Comparison of ENCODE assay signal across 14 cellular contexts in the genomic region with DNA sequence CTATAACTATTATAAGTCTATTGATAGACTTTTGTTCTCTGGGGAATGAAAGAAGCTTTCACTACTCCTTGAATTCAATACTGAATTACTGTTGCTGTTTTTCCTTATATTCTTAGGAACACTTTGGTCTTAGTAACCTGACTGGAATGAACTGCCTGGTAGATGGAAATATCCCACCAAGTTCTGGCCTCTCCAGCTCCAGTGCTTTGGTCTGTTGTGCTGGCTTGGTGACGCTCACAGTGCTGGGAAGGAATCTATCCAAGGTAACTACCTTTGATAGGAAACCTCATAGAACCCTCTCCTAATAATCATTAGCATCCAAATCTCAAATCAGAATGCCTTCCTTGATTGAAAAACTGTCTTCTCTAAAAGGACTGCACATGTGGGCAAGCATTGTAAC.
DNase-seq lines count a peak whose midpoint lies in the region; FAIRE-seq and TF ChIP-seq lines count a peak whose summit lies in the region.
"Had no signal": no experiment of that assay in that cellular context is flagged by ENCODE, and none has a peak within 500 bp of the region (broad histone marks: within the 10 kb centered on the region; RNA-seq: fewer than 3 reads in every experiment).

No MANE protein-coding gene starts in this region.

- no peaks in the 10 kb centered on the region for H3K27me3 ChIP-seq in astrocyte (ENCODE audit: insufficient read depth, low read length)
- no peaks in the 10 kb centered on the region for H3K27me3 ChIP-seq in stomach
- H3K27me3 ChIP-seq in testis, result no peaks in the 10 kb centered on the region

- H3K36me3 Mint-ChIP-seq in astrocyte (ENCODE audit: low read depth, unreplicated experiment) (peaks cover 5% of the 10 kb centered on the region), mesothelial cell of epicardium (peaks cover 4% of the 10 kb centered on the region)
- H3K36me3 Mint-ChIP-seq in activated T-helper 1 cell treated with anti-CD3 and anti-CD28 coated beads, Interleukin-12 subunit alpha, Interleukin-12 subunit beta, Interleukin-2, Interleukin-4 antibody, amounts not matched to agents 30 ng/mL and 10 ng/mL and 1 ng/mL, durations not matched to agents 14 hours and 24 hours and 36 hours (ENCODE audit: low read depth), result peaks cover 23% of the 10 kb centered on the region

- H3K27ac ChIP-seq in astrocyte (ENCODE audit: low read depth, low read length) (no peak overlapping the region), stomach (peak overlapping the region in 4 of 5 donors; percentile 22 to 52 (median 34)), testis (no peak overlapping the region)
- H3K27ac ChIP-seq: C4-2B had no signal

- H3K79me2 ChIP-seq in astrocyte (ENCODE audit: insufficient read depth, low read length), result no peaks in the 10 kb centered on the region

- H3K9me3 Mint-ChIP-seq in astrocyte (ENCODE audit: unreplicated experiment), result peaks cover 2% of the 10 kb centered on the region
- H3K9me3 Mint-ChIP-seq in mesothelial cell of epicardium, result peaks cover 5% of the 10 kb centered on the region
- no peaks in the 10 kb centered on the region for H3K9me3 Mint-ChIP-seq in activated T-helper 1 cell treated with anti-CD3 and anti-CD28 coated beads, Interleukin-12 subunit alpha, Interleukin-12 subunit beta, Interleukin-2, Interleukin-4 antibody, amounts not matched to agents 30 ng/mL and 10 ng/mL and 1 ng/mL, durations not matched to agents 14 hours and 24 hours and 36 hours

- H3K9me3 ChIP-seq in astrocyte (ENCODE audit: insufficient read depth, low read depth, low read length) (no peaks in the 10 kb centered on the region), stomach (no peaks in the 10 kb centered on the region), testis (no peaks in the 10 kb centered on the region)

- no peak for TF ChIP-seq EP300 in stomach (IDR thresholded peaks at IDR 0.05)

- no peak overlapping the region for H2AFZ ChIP-seq in astrocyte (ENCODE audit: low read depth, low read length)

- no peaks in the 10 kb centered on the region for H4K20me1 ChIP-seq in astrocyte (ENCODE audit: insufficient read depth, low read length)

- H3K4me3 Mint-ChIP-seq in astrocyte (ENCODE audit: unreplicated experiment), result no peak overlapping the region
- no peak overlapping the region for H3K4me3 Mint-ChIP-seq in mesothelial cell of epicardium
- no peak overlapping the region for H3K4me3 Mint-ChIP-seq in activated T-helper 1 cell treated with anti-CD3 and anti-CD28 coated beads, Interleukin-12 subunit alpha, Interleukin-12 subunit beta, Interleukin-2, Interleukin-4 antibody, amounts not matched to agents 30 ng/mL and 10 ng/mL and 1 ng/mL, durations not matched to agents 14 hours and 24 hours and 36 hours

- TF ChIP-seq POLR2A in stomach (IDR thresholded peaks at IDR 0.05) (no peak), testis (IDR thresholded peaks at IDR 0.05) (no peak)

- H3K4me2 ChIP-seq in astrocyte (ENCODE audit: low read length), result no peak overlapping the region

- H3K27ac Mint-ChIP-seq in astrocyte (ENCODE audit: unreplicated experiment) (peak overlapping the region; percentile 4), mesothelial cell of epicardium (peak overlapping the region; percentile 97)
- no peak overlapping the region for H3K27ac Mint-ChIP-seq in activated T-helper 1 cell treated with anti-CD3 and anti-CD28 coated beads, Interleukin-12 subunit alpha, Interleukin-12 subunit beta, Interleukin-2, Interleukin-4 antibody, amounts not matched to agents 30 ng/mL and 10 ng/mL and 1 ng/mL, durations not matched to agents 14 hours and 24 hours and 36 hours

- H3K4me1 Mint-ChIP-seq in astrocyte (ENCODE audit: low read depth, unreplicated experiment), result peaks cover 26% of the 10 kb centered on the region
- peaks cover 28% of the 10 kb centered on the region for H3K4me1 Mint-ChIP-seq in mesothelial cell of epicardium
- H3K4me1 Mint-ChIP-seq in activated T-helper 1 cell treated with anti-CD3 and anti-CD28 coated beads, Interleukin-12 subunit alpha, Interleukin-12 subunit beta, Interleukin-2, Interleukin-4 antibody, amounts not matched to agents 30 ng/mL and 10 ng/mL and 1 ng/mL, durations not matched to agents 14 hours and 24 hours and 36 hours (ENCODE audit: low read depth), result peaks cover 12% of the 10 kb centered on the region

- 89 to 100% (median 95%) methylated on average over 1 of the region's 1 CpG for WGBS in stomach, 5 donors
- WGBS in testis, 2 donors, result 89 to 100% methylated on average over 1 of the region's 1 CpG

- H3K36me3 ChIP-seq in astrocyte (ENCODE audit: insufficient read depth, low read length) (peaks cover 7% of the 10 kb centered on the region), stomach (peaks cover 3 to 33% (median 20%) of the 10 kb centered on the region in 4 donors), testis (ENCODE audit: low read depth, missing control alignments) (no peaks in the 10 kb centered on the region)

- peak; percentile 23 for DNase-seq in AG10803 (ENCODE audit: low read depth)
- DNase-seq in astrocyte (ENCODE audit: low read depth), result no peak
- DNase-seq in mesothelial cell of epicardium (ENCODE audit: low spot score in 2 of 2, unreplicated experiment in 2 of 2), result no peak
- DNase-seq in stomach, result no peak
- DNase-seq in activated T-helper 1 cell treated with anti-CD3 and anti-CD28 coated beads, Interleukin-12 subunit alpha, Interleukin-12 subunit beta, Interleukin-2, Interleukin-4 antibody, amounts not matched to agents 30 ng/mL and 10 ng/mL and 1 ng/mL, durations not matched to agents 14 hours and 24 hours and 36 hours (ENCODE audit: low spot score), result no peak
- DNase-seq in NCI-H524 treated with DMSO at 0.1 percent for 48 hours (lab: John Stamatoyannopoulos, UW), result no peak
- no peak for DNase-seq in H4 (ENCODE audit: low spot score)
- no peak for DNase-seq in testis
- DNase-seq: H7, Karpas-422, NCI-H1417, NCI-H2029 had no signal

- FAIRE-seq in astrocyte (lab: Jason Lieb, UNC), result no peak
- FAIRE-seq: RCC 7860 had no signal

- H3K27me3 Mint-ChIP-seq in astrocyte (ENCODE audit: low read depth, unreplicated experiment) (no peaks in the 10 kb centered on the region), mesothelial cell of epicardium (ENCODE audit: low read depth) (no peaks in the 10 kb centered on the region)
- H3K27me3 Mint-ChIP-seq in activated T-helper 1 cell treated with anti-CD3 and anti-CD28 coated beads, Interleukin-12 subunit alpha, Interleukin-12 subunit beta, Interleukin-2, Interleukin-4 antibody, amounts not matched to agents 30 ng/mL and 10 ng/mL and 1 ng/mL, durations not matched to agents 14 hours and 24 hours and 36 hours (ENCODE audit: insufficient read depth), result no peaks in the 10 kb centered on the region

- H3K4me1 ChIP-seq in astrocyte (ENCODE audit: insufficient read depth, low read length) (peaks cover 14% of the 10 kb centered on the region), stomach (peaks cover 0 to 43% (median 17%) of the 10 kb centered on the region in 4 donors), testis (no peaks in the 10 kb centered on the region)

- H3K4me3 ChIP-seq in AG10803 (ENCODE audit: low read length), result no peak overlapping the region
- H3K4me3 ChIP-seq in astrocyte (ENCODE audit: insufficient read depth, low read depth, low read length), result no peak overlapping the region
- no peak overlapping the region for H3K4me3 ChIP-seq in stomach
- H3K4me3 ChIP-seq in testis, result no peak overlapping the region

- intact Hi-C loops in stomach (cut with DNase I; ENCODE audit: low total_unique reads) (no loop called here), testis (cut with DNase I; ENCODE audit: low total_unique reads) (no loop called here)
- intact Hi-C loops in activated T-helper 1 cell treated with anti-CD3 and anti-CD28 coated beads, Interleukin-12 subunit alpha, Interleukin-12 subunit beta, Interleukin-2, Interleukin-4 antibody, amounts not matched to agents 30 ng/mL and 10 ng/mL and 1 ng/mL, durations not matched to agents 14 hours and 24 hours and 36 hours (cut with micrococcal nuclease), result loop anchor here (5.0 kb wide), 5 partner anchors 48 to 1078 kb away; a partner anchor contains a TSS

- H3K9ac ChIP-seq in astrocyte (ENCODE audit: low read length), result no peak overlapping the region

- TF ChIP-seq CTCF in AG10803 (conservative IDR thresholded peaks at IDR 0.05; ENCODE audit: low read length) (no peak), astrocyte (IDR thresholded peaks at IDR 0.05; ENCODE audit: insufficient read depth, low read depth, low read length) (no peak), mesothelial cell of epicardium (IDR thresholded peaks at IDR 0.05; ENCODE audit: unreplicated experiment) (no peak), stomach (IDR thresholded peaks at IDR 0.05) (no peak), testis (IDR thresholded peaks at IDR 0.05) (no peak)

Comparison
In these comparisons a context has a peak if more than half of its experiments do, and no peak if none do; other contexts are left out.
1. H3K27ac ChIP-seq: peak in stomach (4 of 5); none in astrocyte (single experiment) and testis (0 of 2).